ENCODE assay signal across 2 cellular contexts in the genomic region with DNA sequence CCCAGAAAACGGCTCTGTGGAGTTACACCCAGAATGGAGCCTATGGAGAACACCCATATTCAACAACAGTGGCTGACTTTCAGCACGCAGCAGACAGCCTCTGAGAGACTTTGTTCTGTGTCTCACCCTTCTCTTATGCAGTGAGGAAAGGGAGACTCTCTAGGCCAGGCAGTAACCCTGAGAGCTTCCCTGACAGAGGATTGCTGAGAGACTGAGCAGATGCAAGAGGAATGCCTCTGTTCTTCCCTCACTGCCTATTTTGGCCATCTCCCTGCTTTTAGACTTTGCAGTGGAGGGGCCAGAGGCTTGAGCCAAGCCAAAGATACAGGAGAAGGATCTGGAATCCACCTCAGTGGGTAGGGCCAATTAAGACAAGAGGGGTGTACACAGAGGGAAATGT.
TF ChIP-seq lines count a peak whose summit lies in the region.

No MANE protein-coding gene starts in this region.

TF ChIP-seq in K562, 482 proteins besides CTCF, POLR2A, EP300 and RAD21:
- TF ChIP-seq KAT8 (IDR thresholded peaks at IDR 0.05; ENCODE audit: low read depth) (no peak), STAT5A (IDR thresholded peaks at IDR 0.05; ENCODE audit: borderline replicate concordance, low read length) (no peak)
TF ChIP-seq in K562: peak in this region for 0.

TF ChIP-seq in SK-N-SH treated with all-trans-retinoic acid at 6 μM for 48 hours, 23 proteins besides CTCF, POLR2A, EP300 and RAD21:
- TF ChIP-seq ZFP30 (CRISPR knock-in tag; IDR thresholded peaks at IDR 0.05) (no peak), ARNTL (CRISPR knock-in tag; IDR thresholded peaks at IDR 0.05; ENCODE audit: borderline replicate concordance, low read depth) (no peak), CSDC2 (CRISPR knock-in tag; IDR thresholded peaks at IDR 0.05) (no peak), CREB5 (CRISPR knock-in tag; IDR thresholded peaks at IDR 0.05; ENCODE audit: low read depth) (no peak), ISL1 (CRISPR knock-in tag; IDR thresholded peaks at IDR 0.05) (no peak), TOX (CRISPR knock-in tag; IDR thresholded peaks at IDR 0.05; ENCODE audit: borderline replicate concordance) (no peak), ZC3H10 (CRISPR knock-in tag; IDR thresholded peaks at IDR 0.05) (no peak), ZNF565 (CRISPR knock-in tag; conservative IDR thresholded peaks at IDR 0.05; ENCODE audit: low read depth) (no peak), RARB (CRISPR knock-in tag; IDR thresholded peaks at IDR 0.05) (no peak)
- TF ChIP-seq, protein P1, sequence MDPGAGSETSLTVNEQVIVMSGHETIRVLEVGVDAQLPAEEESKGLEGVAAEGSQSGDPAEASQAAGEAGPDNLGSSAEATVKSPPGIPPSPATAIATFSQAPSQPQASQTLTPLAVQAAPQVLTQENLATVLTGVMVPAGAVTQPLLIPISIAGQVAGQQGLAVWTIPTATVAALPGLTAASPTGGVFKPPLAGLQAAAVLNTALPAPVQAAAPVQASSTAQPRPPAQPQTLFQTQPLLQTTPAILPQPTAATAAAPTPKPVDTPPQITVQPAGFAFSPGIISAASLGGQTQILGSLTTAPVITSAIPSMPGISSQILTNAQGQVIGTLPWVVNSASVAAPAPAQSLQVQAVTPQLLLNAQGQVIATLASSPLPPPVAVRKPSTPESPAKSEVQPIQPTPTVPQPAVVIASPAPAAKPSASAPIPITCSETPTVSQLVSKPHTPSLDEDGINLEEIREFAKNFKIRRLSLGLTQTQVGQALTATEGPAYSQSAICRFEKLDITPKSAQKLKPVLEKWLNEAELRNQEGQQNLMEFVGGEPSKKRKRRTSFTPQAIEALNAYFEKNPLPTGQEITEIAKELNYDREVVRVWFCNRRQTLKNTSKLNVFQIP (CRISPR knock-in tag; IDR thresholded peaks at IDR 0.05; ENCODE audit: borderline replicate concordance, low read depth) = no peak
- TF ChIP-seq, protein P2, sequence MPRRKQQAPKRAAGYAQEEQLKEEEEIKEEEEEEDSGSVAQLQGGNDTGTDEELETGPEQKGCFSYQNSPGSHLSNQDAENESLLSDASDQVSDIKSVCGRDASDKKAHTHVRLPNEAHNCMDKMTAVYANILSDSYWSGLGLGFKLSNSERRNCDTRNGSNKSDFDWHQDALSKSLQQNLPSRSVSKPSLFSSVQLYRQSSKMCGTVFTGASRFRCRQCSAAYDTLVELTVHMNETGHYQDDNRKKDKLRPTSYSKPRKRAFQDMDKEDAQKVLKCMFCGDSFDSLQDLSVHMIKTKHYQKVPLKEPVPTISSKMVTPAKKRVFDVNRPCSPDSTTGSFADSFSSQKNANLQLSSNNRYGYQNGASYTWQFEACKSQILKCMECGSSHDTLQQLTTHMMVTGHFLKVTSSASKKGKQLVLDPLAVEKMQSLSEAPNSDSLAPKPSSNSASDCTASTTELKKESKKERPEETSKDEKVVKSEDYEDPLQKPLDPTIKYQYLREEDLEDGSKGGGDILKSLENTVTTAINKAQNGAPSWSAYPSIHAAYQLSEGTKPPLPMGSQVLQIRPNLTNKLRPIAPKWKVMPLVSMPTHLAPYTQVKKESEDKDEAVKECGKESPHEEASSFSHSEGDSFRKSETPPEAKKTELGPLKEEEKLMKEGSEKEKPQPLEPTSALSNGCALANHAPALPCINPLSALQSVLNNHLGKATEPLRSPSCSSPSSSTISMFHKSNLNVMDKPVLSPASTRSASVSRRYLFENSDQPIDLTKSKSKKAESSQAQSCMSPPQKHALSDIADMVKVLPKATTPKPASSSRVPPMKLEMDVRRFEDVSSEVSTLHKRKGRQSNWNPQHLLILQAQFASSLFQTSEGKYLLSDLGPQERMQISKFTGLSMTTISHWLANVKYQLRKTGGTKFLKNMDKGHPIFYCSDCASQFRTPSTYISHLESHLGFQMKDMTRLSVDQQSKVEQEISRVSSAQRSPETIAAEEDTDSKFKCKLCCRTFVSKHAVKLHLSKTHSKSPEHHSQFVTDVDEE (CRISPR knock-in tag; IDR thresholded peaks at IDR 0.05) = no peak
- TF ChIP-seq, protein P3, sequence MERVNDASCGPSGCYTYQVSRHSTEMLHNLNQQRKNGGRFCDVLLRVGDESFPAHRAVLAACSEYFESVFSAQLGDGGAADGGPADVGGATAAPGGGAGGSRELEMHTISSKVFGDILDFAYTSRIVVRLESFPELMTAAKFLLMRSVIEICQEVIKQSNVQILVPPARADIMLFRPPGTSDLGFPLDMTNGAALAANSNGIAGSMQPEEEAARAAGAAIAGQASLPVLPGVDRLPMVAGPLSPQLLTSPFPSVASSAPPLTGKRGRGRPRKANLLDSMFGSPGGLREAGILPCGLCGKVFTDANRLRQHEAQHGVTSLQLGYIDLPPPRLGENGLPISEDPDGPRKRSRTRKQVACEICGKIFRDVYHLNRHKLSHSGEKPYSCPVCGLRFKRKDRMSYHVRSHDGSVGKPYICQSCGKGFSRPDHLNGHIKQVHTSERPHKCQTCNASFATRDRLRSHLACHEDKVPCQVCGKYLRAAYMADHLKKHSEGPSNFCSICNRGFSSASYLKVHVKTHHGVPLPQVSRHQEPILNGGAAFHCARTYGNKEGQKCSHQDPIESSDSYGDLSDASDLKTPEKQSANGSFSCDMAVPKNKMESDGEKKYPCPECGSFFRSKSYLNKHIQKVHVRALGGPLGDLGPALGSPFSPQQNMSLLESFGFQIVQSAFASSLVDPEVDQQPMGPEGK (CRISPR knock-in tag; IDR thresholded peaks at IDR 0.05; ENCODE audit: borderline replicate concordance) = no peak
